26 cellular contexts compared by ENCODE assay signal in the genomic region with DNA sequence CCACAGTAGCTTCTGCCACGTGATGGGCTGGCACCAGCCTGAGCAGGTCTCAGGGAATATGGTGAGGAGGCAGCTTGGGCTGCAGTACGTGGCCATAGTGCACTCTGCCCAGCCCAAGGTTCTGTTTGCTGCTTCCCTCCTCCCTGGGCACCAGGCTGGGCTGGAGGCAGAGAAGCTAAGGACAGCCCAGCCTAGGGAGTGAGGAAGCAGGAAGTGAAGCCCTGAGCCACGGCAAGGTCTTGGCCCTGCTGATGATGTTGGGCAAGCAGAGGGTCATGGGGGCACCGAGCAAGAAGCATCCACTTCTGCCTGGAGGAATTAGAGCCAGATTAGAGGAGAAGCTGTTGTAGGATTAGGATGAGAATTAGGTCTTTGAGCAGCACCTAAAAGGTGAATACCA.
"Had no signal": no experiment of that assay in that cellular context is flagged by ENCODE, and none has a peak within 500 bp of the region (broad histone marks: within the 10 kb centered on the region; RNA-seq: fewer than 3 reads in every experiment).

No MANE protein-coding gene starts in this region.

- H3K9ac ChIP-seq: SK-N-SH had no signal

- DNase-seq: activated CD4-positive, alpha-beta T cell treated with anti-CD3 and anti-CD28 coated beads for 48 hours; activated CD4-positive, alpha-beta T cell treated with anti-CD3 and anti-CD28 coated beads, Interleukin-2, amount 50 U/mL, for 4 hours; activated CD4-positive, CD25-positive, alpha-beta regulatory T cell treated with anti-CD3 and anti-CD28 coated beads, Interleukin-2, amount 50 U/mL, for 72 hours; activated CD8-positive, alpha-beta T cell treated with anti-CD3 and anti-CD28 coated beads, Interleukin-2, amount 10 ng/mL, durations not matched to agents 7 days and 5 days; activated gamma-delta T cell; activated naive CD4-positive, alpha-beta T cell treated with anti-CD3 and anti-CD28 coated beads for 36 hours; activated T-cell treated with anti-CD3 and anti-CD28 coated beads, Interleukin-2, amount 50 U/mL, for 24 hours; central memory CD4-positive, alpha-beta T cell; KG1; NCI-H1092; NCI-H1417; NCI-H1930; NCI-H2171; NCI-H2227 treated with DMSO at 0.1 percent for 48 hours; NCI-H526; NCI-H774; NK-92 treated with Interleukin-12 subunit alpha and Interleukin-12 subunit beta, amount 100 ng/mL, for 24 hours; Peyer's patch; Right ventricle myocardium superior; SJCRH30; SK-N-SH had no signal

- H3K27me3 ChIP-seq: breast epithelium, Peyer's patch had no signal

- H3K4me3 ChIP-seq: breast epithelium, Peyer's patch, SJCRH30 had no signal

- H3K27ac ChIP-seq: breast epithelium, Peyer's patch, RWPE1, SJCRH30 had no signal

- H3K9me3 Mint-ChIP-seq: activated naive CD4-positive, alpha-beta T cell treated with anti-CD3 and anti-CD28 coated beads for 36 hours; activated T-cell treated with anti-CD3 and anti-CD28 coated beads, Interleukin-2, amount 50 U/mL, for 24 hours; T-helper 1 cell treated with Interleukin-12 subunit alpha and Interleukin-12 subunit beta and Interleukin-4 antibody, amounts not matched to agents 30 μg/mL and 1 μg/mL, for 36 hours; WTC11 had no signal

- H3K4me2 ChIP-seq: SK-N-SH had no signal

- ATAC-seq: activated CD8-positive, alpha-beta T cell treated with anti-CD3 and anti-CD28 coated beads, Interleukin-2, amount 10 ng/mL, durations not matched to agents 7 days and 5 days; WTC11 had no signal

- H3K36me3 ChIP-seq: breast epithelium, Peyer's patch, SJCRH30 had no signal

- H3K9me3 ChIP-seq: breast epithelium, Peyer's patch, SJCRH30, SK-N-SH had no signal

- H3K36me3 Mint-ChIP-seq: activated naive CD8-positive, alpha-beta T cell; WTC11 had no signal

- H3K4me1 ChIP-seq: breast epithelium, Peyer's patch, SJCRH30 had no signal

- H3K27me3 Mint-ChIP-seq: activated naive CD8-positive, alpha-beta T cell; activated T-cell treated with anti-CD3 and anti-CD28 coated beads, Interleukin-2, amount 50 U/mL, for 24 hours had no signal

- H3K4me3 Mint-ChIP-seq: activated CD8-positive, alpha-beta T cell treated with anti-CD3 and anti-CD28 coated beads, Interleukin-2, amount 10 ng/mL, durations not matched to agents 7 days and 5 days; activated naive CD4-positive, alpha-beta T cell treated with anti-CD3 and anti-CD28 coated beads for 36 hours; activated naive CD8-positive, alpha-beta T cell; activated T-cell treated with anti-CD3 and anti-CD28 coated beads, Interleukin-2, amount 50 U/mL, for 24 hours; T-helper 1 cell treated with Interleukin-12 subunit alpha and Interleukin-12 subunit beta and Interleukin-4 antibody, amounts not matched to agents 30 μg/mL and 1 μg/mL, for 36 hours; WTC11 had no signal

- H3K27ac Mint-ChIP-seq: activated CD8-positive, alpha-beta T cell treated with anti-CD3 and anti-CD28 coated beads, Interleukin-2, amount 10 ng/mL, durations not matched to agents 7 days and 5 days; activated naive CD4-positive, alpha-beta T cell treated with anti-CD3 and anti-CD28 coated beads for 36 hours; activated naive CD8-positive, alpha-beta T cell; activated T-cell treated with anti-CD3 and anti-CD28 coated beads, Interleukin-2, amount 50 U/mL, for 24 hours; T-helper 1 cell treated with Interleukin-12 subunit alpha and Interleukin-12 subunit beta and Interleukin-4 antibody, amounts not matched to agents 30 μg/mL and 1 μg/mL, for 36 hours; WTC11 had no signal
